8 cellular contexts compared by ENCODE assay signal in the genomic region with DNA sequence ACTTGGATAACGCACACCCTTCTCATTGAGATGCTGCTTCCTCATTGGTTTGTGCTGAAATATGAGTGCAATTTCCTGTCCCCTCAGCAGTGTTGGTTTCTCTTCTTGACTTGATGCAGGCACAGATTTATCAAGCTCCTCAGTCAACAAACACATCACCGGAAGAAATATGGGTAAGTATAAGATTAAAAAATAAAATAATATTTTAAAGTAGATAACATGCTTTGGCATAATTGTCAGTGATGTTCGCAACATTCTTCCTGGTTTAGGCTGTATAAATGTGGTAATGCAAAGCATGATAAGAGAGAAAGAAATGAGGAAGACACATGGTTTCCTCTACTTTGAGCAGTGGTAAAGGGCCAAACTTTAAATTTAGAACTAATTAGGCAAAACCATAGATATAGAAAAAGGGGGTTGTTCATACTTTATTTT. TPM values are rescaled to one million over a fixed set of nuclear protein-coding genes. Genes with fewer than 3 reads are reported as not detected.
DNase-seq lines count a peak whose midpoint lies in the region; ATAC-seq and TF ChIP-seq lines count a peak whose summit lies in the region.

GPR65 (plus strand) TSS at position 86 of the 432 bp plus-strand sequence. CDS start 5,713 bp downstream, outside the sequence.

- H3K9me3 Mint-ChIP-seq in activated T-helper 17 cell treated with anti-CD3 and anti-CD28 coated beads, Interleukin-2, amount 50 U/mL, for 72 hours, result peaks cover 5% of the 10 kb centered on the region

- no peaks in the 10 kb centered on the region for H3K9me3 ChIP-seq in sigmoid colon

- peaks cover 39% of the 10 kb centered on the region for H3K4me1 Mint-ChIP-seq in activated T-helper 17 cell treated with anti-CD3 and anti-CD28 coated beads, Interleukin-2, amount 50 U/mL, for 72 hours

- DNase-seq in GM10248 (ENCODE audit: extremely low spot score), result peak; percentile 23
- no peak for DNase-seq in sigmoid colon
- no peak for DNase-seq in NCI-H446 treated with DMSO at 0.1 percent for 48 hours (lab: John Stamatoyannopoulos, UW)
- DNase-seq in NK-92 (lab: John Stamatoyannopoulos, UW; ENCODE audit: unreplicated experiment), result no peak
- DNase-seq in nucleus accumbens (lab: John Stamatoyannopoulos, UW), result no peak

- POLR2A ChIA-PET in GM10248 (lab: Yijun Ruan, JAX), result interaction anchor here (0.5 to 0.9 kb wide), 2 partner anchors 10 to 177 kb away, joined by 3 to 6 read pairs; no protein-coding TSS in a partner anchor

- CTCF ChIA-PET in GM10248 (lab: Yijun Ruan, JAX), result interaction anchor here (1.2 to 2.0 kb wide), 4 partner anchors 10 to 185 kb away, joined by 3 to 10 read pairs (median 4); partner anchors contain the start of gene GALC

- TF ChIP-seq CTCF in GM10248 (IDR thresholded peaks at IDR 0.05; ENCODE audit: control extremely low read depth, extremely low read depth, low read depth, missing control alignments), result no peak
- TF ChIP-seq CTCF in sigmoid colon (IDR thresholded peaks at IDR 0.05), result no peak

- H3K27me3 ChIP-seq in sigmoid colon, result no peaks in the 10 kb centered on the region

- H3K36me3 ChIP-seq in sigmoid colon, result no peaks in the 10 kb centered on the region

- H3K36me3 Mint-ChIP-seq in activated T-helper 17 cell treated with anti-CD3 and anti-CD28 coated beads, Interleukin-2, amount 50 U/mL, for 72 hours (ENCODE audit: low read depth), result peaks cover 43% of the 10 kb centered on the region

- H3K27ac Mint-ChIP-seq in activated T-helper 17 cell treated with anti-CD3 and anti-CD28 coated beads, Interleukin-2, amount 50 U/mL, for 72 hours, result peak within 1 kb of the TSS; percentile 91

- WGBS in sigmoid colon, 2 donors, result 29 to 56% methylated on average over 3 of the region's 3 CpGs

- no peaks in the 10 kb centered on the region for H3K27me3 Mint-ChIP-seq in activated T-helper 17 cell treated with anti-CD3 and anti-CD28 coated beads, Interleukin-2, amount 50 U/mL, for 72 hours

- TF ChIP-seq EP300 in sigmoid colon (IDR thresholded peaks at IDR 0.05), result no peak

- H3K4me3 ChIP-seq in sigmoid colon, result peak within 1 kb of the TSS in 2 of 4 donors; percentile 4 to 10

- H3K4me1 ChIP-seq in sigmoid colon, result no peaks in the 10 kb centered on the region

- peak within 1 kb of the TSS in 3 of 4 donors; percentile 14 to 37 (median 36) for H3K27ac ChIP-seq in sigmoid colon

- peak in 1 of 2 donors; percentile 30 for TF ChIP-seq POLR2A in sigmoid colon (IDR thresholded peaks at IDR 0.05)

- ATAC-seq in GM19467 (IDR thresholded peaks at IDR 0.05; ENCODE audit: unreplicated experiment) (peak; percentile 70), HG03520 (IDR thresholded peaks at IDR 0.05; ENCODE audit: unreplicated experiment) (peak; percentile 65)
- ATAC-seq in activated T-helper 17 cell treated with anti-CD3 and anti-CD28 coated beads, Interleukin-2, amount 50 U/mL, for 72 hours (replicated peaks), result peak; percentile 49

- peak within 1 kb of the TSS; percentile 89 for H3K4me3 Mint-ChIP-seq in activated T-helper 17 cell treated with anti-CD3 and anti-CD28 coated beads, Interleukin-2, amount 50 U/mL, for 72 hours

- intact Hi-C loops in sigmoid colon (cut with DNase I), result no loop called here

RNA-seq across cellular contexts. Expression of gene GPR65, which starts in this region (rescaled TPM):
- total RNA-seq in activated T-helper 17 cell treated with anti-CD3 and anti-CD28 coated beads, Interleukin-2, amount 50 U/mL, for 72 hours, result 10 to 100 TPM; 15.0 to 33.9 TPM
- total RNA-seq in sigmoid colon, result 1 to 10 TPM; 1.1 to 1.8 (median 1.5) TPM
- 1 to 10 TPM in 2 of 3 donors, under 1 TPM in 1; 0.92 to 3.2 (median 1.2) TPM for polyA plus RNA-seq in sigmoid colon

Comparison
In these comparisons a context has a peak if more than half of its experiments do, and no peak if none do; other contexts are left out.
1. RNA of gene GPR65 (total RNA-seq): 15.0 to 33.9 TPM in activated T-helper 17 cell treated with anti-CD3 and anti-CD28 coated beads, Interleukin-2, amount 50 U/mL, for 72 hours; 1.1 to 1.8 TPM in sigmoid colon; every median in the first group is over 4 times any median in the second.
2. Peak in every context shown above with its lines, with median percentiles within 50 percentile points of each other: ATAC-seq.